9 cellular contexts compared by ENCODE assay signal in the genomic region with DNA sequence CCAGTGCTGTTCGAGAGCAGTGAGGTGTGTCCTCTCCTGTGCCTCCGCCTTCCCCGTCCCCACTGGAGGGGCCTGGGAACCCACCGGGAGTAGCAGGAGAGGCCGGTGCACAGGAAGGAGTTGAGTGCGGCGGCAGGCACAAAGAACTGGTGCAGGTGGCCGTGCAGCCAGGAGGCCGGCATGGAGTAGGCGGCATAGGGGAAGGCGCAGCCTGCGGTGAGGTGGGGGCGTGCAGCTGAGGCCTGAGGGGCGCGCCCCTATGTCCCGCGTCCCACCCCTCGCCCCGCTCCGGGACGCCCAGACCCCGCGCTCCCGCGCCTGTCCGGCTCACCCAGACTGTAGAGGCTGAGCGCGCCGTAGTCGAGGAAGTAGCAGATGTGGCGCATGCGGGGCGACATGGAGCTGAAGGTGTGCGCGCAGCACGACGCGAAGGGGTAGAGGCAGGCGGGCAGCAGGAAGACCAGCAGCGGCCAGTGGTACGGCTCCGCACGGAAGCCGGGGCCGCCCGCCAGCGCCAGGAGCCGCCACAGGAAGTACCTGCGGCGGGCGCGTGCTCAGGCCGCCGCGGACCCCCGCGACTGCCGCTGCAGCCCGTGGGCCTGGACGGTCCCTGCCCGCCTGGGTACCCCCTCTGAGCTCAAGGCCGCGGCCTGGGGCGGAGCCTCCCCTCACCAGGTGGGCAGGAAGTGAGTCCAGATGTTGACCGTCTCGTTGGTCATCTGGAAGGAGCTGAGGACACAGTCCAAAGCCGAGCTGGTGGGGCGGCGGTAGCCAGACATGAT. TPM values are rescaled to one million over a fixed set of nuclear protein-coding genes. Genes with fewer than 3 reads are reported as not detected.
DNase-seq lines count a peak whose midpoint lies in the region; ATAC-seq, FAIRE-seq and TF ChIP-seq lines count a peak whose summit lies in the region.
"Had no signal": no experiment of that assay in that cellular context is flagged by ENCODE, and none has a peak within 500 bp of the region (broad histone marks: within the 10 kb centered on the region; RNA-seq: fewer than 3 reads in every experiment).

No MANE protein-coding gene starts in this region.

- intact Hi-C loops in CD8-positive, alpha-beta T cell (cut with DNase I, micrococcal nuclease) = no loop called here
- intact Hi-C loops in mammary epithelial cell (cut with micrococcal nuclease) = no loop called here

- H3K36me3 ChIP-seq in CD8-positive, alpha-beta T cell (ENCODE audit: insufficient read depth, low read length) = peaks cover 4% of the 10 kb centered on the region
- H3K36me3 ChIP-seq in H7 (replicated peaks; ENCODE audit: control insufficient read depth, insufficient read depth, low read length) (peaks cover 3% of the 10 kb centered on the region), small intestine (ENCODE audit: control insufficient read depth in 2 of 2, insufficient read depth in 2 of 2, low read length in 2 of 2) (peaks cover 4 to 7% of the 10 kb centered on the region in 2 donors), mammary epithelial cell (ENCODE audit: insufficient read depth, low read length) (no peaks in the 10 kb centered on the region)

- H3K27me3 Mint-ChIP-seq in CD8-positive, alpha-beta T cell (ENCODE audit: low read depth) = no peaks in the 10 kb centered on the region
- no peaks in the 10 kb centered on the region for H3K27me3 Mint-ChIP-seq in activated CD4-positive, alpha-beta memory T cell treated with anti-CD3 and anti-CD28 coated beads, Interleukin-2, amount 10 ng/mL, durations not matched to agents 7 days and 5 days

- ATAC-seq in CD8-positive, alpha-beta T cell = peak; percentile 71
- ATAC-seq in GM19023 (IDR thresholded peaks at IDR 0.05; ENCODE audit: unreplicated experiment) = no peak

- no peak for TF ChIP-seq CTCF in CD8-positive, alpha-beta T cell (IDR thresholded peaks at IDR 0.05)
- TF ChIP-seq CTCF in fibroblast of villous mesenchyme (IDR thresholded peaks at IDR 0.05; ENCODE audit: insufficient read depth, low read depth, low read length) (no peak), mammary epithelial cell (conservative IDR thresholded peaks at IDR 0.05 in 1 of 2, IDR thresholded peaks at IDR 0.05 in 1 of 2; ENCODE audit: extremely low read depth in 1 of 2, insufficient read depth in 1 of 2, low read depth in 1 of 2, low read length in 2 of 2) (no peak)

- no peaks in the 10 kb centered on the region for H3K9me3 Mint-ChIP-seq in CD8-positive, alpha-beta T cell
- no peaks in the 10 kb centered on the region for H3K9me3 Mint-ChIP-seq in activated CD4-positive, alpha-beta memory T cell treated with anti-CD3 and anti-CD28 coated beads, Interleukin-2, amount 10 ng/mL, durations not matched to agents 7 days and 5 days

- CTCF ChIA-PET in CD8-positive, alpha-beta T cell (lab: Charles Lee) = interaction anchor here (0.9 to 1.7 kb wide), 6 partner anchors 15 to 149 kb away, joined by 3 to 11 read pairs (median 5); no protein-coding TSS in a partner anchor
- CTCF ChIA-PET in activated CD4-positive, alpha-beta memory T cell treated with anti-CD3 and anti-CD28 coated beads, Interleukin-2, amount 10 ng/mL, durations not matched to agents 7 days and 5 days (lab: Charles Lee) = interaction anchor here (1.0 to 1.2 kb wide), 3 partner anchors 11 to 104 kb away, joined by 3 to 6 read pairs (median 3); no protein-coding TSS in a partner anchor
- CTCF ChIA-PET in mammary epithelial cell (lab: Charles Lee; ENCODE audit: low non-redundant PET) = interaction anchor here (0.6 kb wide), 1 partner anchor 11 kb away, joined by 3 read pairs; no protein-coding TSS in a partner anchor

- H4K20me1 ChIP-seq in mammary epithelial cell (ENCODE audit: insufficient read depth, low read length) = no peaks in the 10 kb centered on the region

- H3K4me2 ChIP-seq in mammary epithelial cell (ENCODE audit: insufficient read depth, low read depth, low read length) = no peak overlapping the region

- H3K9ac ChIP-seq in mammary epithelial cell (ENCODE audit: insufficient read depth, low read length) = no peak overlapping the region

- peak overlapping the region; percentile 85 for H3K4me3 Mint-ChIP-seq in CD8-positive, alpha-beta T cell
- peak overlapping the region; percentile 73 for H3K4me3 Mint-ChIP-seq in activated CD4-positive, alpha-beta memory T cell treated with anti-CD3 and anti-CD28 coated beads, Interleukin-2, amount 10 ng/mL, durations not matched to agents 7 days and 5 days

- peak overlapping the region; percentile 20 for H3K27ac ChIP-seq in CD8-positive, alpha-beta T cell (ENCODE audit: low read depth, low read length)
- peak overlapping the region; percentile 23 to 24 for H3K27ac ChIP-seq in small intestine (ENCODE audit: low read depth in 1 of 2, low read length in 1 of 2)
- H3K27ac ChIP-seq in mammary epithelial cell (ENCODE audit: insufficient read depth, low read depth, low read length) = no peak overlapping the region

- no peaks in the 10 kb centered on the region for H3K27me3 ChIP-seq in CD8-positive, alpha-beta T cell (ENCODE audit: insufficient read depth, low read length)
- no peaks in the 10 kb centered on the region for H3K27me3 ChIP-seq in H7 (ENCODE audit: control insufficient read depth, insufficient read depth, low read length)
- peaks cover 0 to 6% of the 10 kb centered on the region in 2 donors for H3K27me3 ChIP-seq in small intestine (ENCODE audit: control insufficient read depth in 2 of 2, insufficient read depth in 2 of 2, low read length in 2 of 2)
- no peaks in the 10 kb centered on the region for H3K27me3 ChIP-seq in mammary epithelial cell (ENCODE audit: insufficient read depth, low read length)

- peak overlapping the region; percentile 25 for H3K27ac Mint-ChIP-seq in CD8-positive, alpha-beta T cell
- peak overlapping the region; percentile 40 for H3K27ac Mint-ChIP-seq in activated CD4-positive, alpha-beta memory T cell treated with anti-CD3 and anti-CD28 coated beads, Interleukin-2, amount 10 ng/mL, durations not matched to agents 7 days and 5 days

- no TSS peak for BruUV-seq in mammary epithelial cell (replicated peaks; lab: Mats Ljungman, UMichigan)

- H3K4me1 ChIP-seq in CD8-positive, alpha-beta T cell (ENCODE audit: insufficient read depth, low read length) = peaks cover 17% of the 10 kb centered on the region
- H3K4me1 ChIP-seq in small intestine (ENCODE audit: control insufficient read depth in 2 of 2, insufficient read depth in 1 of 2, low read depth in 1 of 2, low read length in 1 of 2) (no peaks in the 10 kb centered on the region), mammary epithelial cell (ENCODE audit: insufficient read depth, low read length) (peaks cover 33% of the 10 kb centered on the region)

- peaks cover 21% of the 10 kb centered on the region for H3K36me3 Mint-ChIP-seq in CD8-positive, alpha-beta T cell
- H3K36me3 Mint-ChIP-seq in activated CD4-positive, alpha-beta memory T cell treated with anti-CD3 and anti-CD28 coated beads, Interleukin-2, amount 10 ng/mL, durations not matched to agents 7 days and 5 days (ENCODE audit: low read depth) = peaks cover 7% of the 10 kb centered on the region

- dilution Hi-C loops in mammary epithelial cell (cut with HindIII; ENCODE audit: low sequenced_read_pairs) = no loop called here

- in situ Hi-C loops in mammary epithelial cell (cut with MboI; ENCODE audit: low sequenced_read_pairs in 2 of 2) = no loop called here

- peaks cover 18% of the 10 kb centered on the region for H3K4me1 Mint-ChIP-seq in CD8-positive, alpha-beta T cell (ENCODE audit: low read depth)
- peaks cover 27% of the 10 kb centered on the region for H3K4me1 Mint-ChIP-seq in activated CD4-positive, alpha-beta memory T cell treated with anti-CD3 and anti-CD28 coated beads, Interleukin-2, amount 10 ng/mL, durations not matched to agents 7 days and 5 days

- FAIRE-seq in small intestine (lab: Jason Lieb, UNC) = no peak
- FAIRE-seq: frontal cortex had no signal

- no peaks in the 10 kb centered on the region for H3K9me3 ChIP-seq in CD8-positive, alpha-beta T cell (ENCODE audit: low read length)
- H3K9me3 ChIP-seq in small intestine (ENCODE audit: control insufficient read depth, low read depth) = no peaks in the 10 kb centered on the region
- H3K9me3 ChIP-seq in mammary epithelial cell (replicated peaks; ENCODE audit: insufficient read depth, low read length) = no peaks in the 10 kb centered on the region

- no peaks in the 10 kb centered on the region for H3K79me2 ChIP-seq in mammary epithelial cell (ENCODE audit: insufficient read depth, low read length)

- H3K4me3 ChIP-seq in CD8-positive, alpha-beta T cell (ENCODE audit: low read depth, low read length) = peak overlapping the region; percentile 54
- H3K4me3 ChIP-seq in H7 (ENCODE audit: insufficient read depth, low read depth, low read length) = peak overlapping the region; percentile 1; the same call in 1 of the 2 replicates
- H3K4me3 ChIP-seq in fibroblast of villous mesenchyme (ENCODE audit: low read depth, low read length) = peak overlapping the region; percentile 44
- H3K4me3 ChIP-seq in small intestine (ENCODE audit: low read depth in 1 of 2, low read length in 2 of 2) = peak overlapping the region in 1 of 2 donors; percentile 39
- H3K4me3 ChIP-seq in mammary epithelial cell (replicated peaks in 1 of 3; ENCODE audit: insufficient read depth in 1 of 3, low read depth in 2 of 3, low read length in 3 of 3) = no peak overlapping the region

- WGBS in small intestine, 3 donors = 2 to 4% (median 2%) methylated on average over 59 to 69 of the region's 69 CpGs
- 41% methylated on average over 40 of the region's 69 CpGs for WGBS in mammary epithelial cell (ENCODE audit: low coverage, missing lambda C conversion rate)

- no peak overlapping the region for H2AFZ ChIP-seq in mammary epithelial cell (ENCODE audit: low read depth, low read length)

- POLR2A ChIA-PET in CD8-positive, alpha-beta T cell (lab: Charles Lee) = interaction anchor here (0.6 to 2.2 kb wide), 4 partner anchors 12 to 36 kb away, joined by 3 to 7 read pairs (median 5); partner anchors contain the start of genes PMF1 and SMG5
- POLR2A ChIA-PET in activated CD4-positive, alpha-beta memory T cell treated with anti-CD3 and anti-CD28 coated beads, Interleukin-2, amount 10 ng/mL, durations not matched to agents 7 days and 5 days (lab: Charles Lee) = interaction anchor here (0.6 to 2.7 kb wide), 16 partner anchors 10 to 386 kb away, joined by 3 to 13 read pairs (median 3); partner anchors contain the start of genes MEF2D, SMG5 and SYT11

- peak in 6 of 7 experiments; percentile 14 to 65 (median 36) for DNase-seq in CD8-positive, alpha-beta T cell
- DNase-seq in H7 (peak; percentile 74), fibroblast of villous mesenchyme (ENCODE audit: low read depth) (peak; percentile 23), small intestine (peak; percentile 38), mammary epithelial cell (no peak), GF-D8 (lab: John Stamatoyannopoulos, UW) (no peak)
- peak; percentile 57 for DNase-seq in activated CD4-positive, alpha-beta memory T cell treated with anti-CD3 and anti-CD28 coated beads, Interleukin-2, amount 10 ng/mL, durations not matched to agents 7 days and 5 days

RNA-seq across cellular contexts. Expression of gene PAQR6, which starts 2.2 kb away (rescaled TPM):
- total RNA-seq in CD8-positive, alpha-beta T cell = 1 to 10 TPM; 2.1 to 2.8 TPM
- 6.1 and 11.5 TPM in 2 replicates for total RNA-seq in H7 (2014; rRNA removed; shearing (Covaris generic))
- 1 to 10 TPM; 5.6 to 6.3 TPM for total RNA-seq in activated CD4-positive, alpha-beta memory T cell treated with anti-CD3 and anti-CD28 coated beads, Interleukin-2, amount 10 ng/mL, durations not matched to agents 7 days and 5 days
- total RNA-seq in fibroblast of villous mesenchyme = 0.43 and 0.64 TPM in 2 replicates
- 1 to 10 TPM; 3.0 to 8.7 (median 4.6) TPM for polyA plus RNA-seq in small intestine
- 1 to 10 TPM; 2.8 to 7.6 TPM for total RNA-seq in mammary epithelial cell
- 1.6 TPM for polyA plus RNA-seq in mammary epithelial cell
- polyA minus RNA-seq in mammary epithelial cell = 1.2 TPM

RNA-seq across cellular contexts. Expression of gene BGLAP, which starts 3.7 kb away (rescaled TPM):
- 1 to 10 TPM; 2.0 to 2.4 TPM for total RNA-seq in CD8-positive, alpha-beta T cell
- total RNA-seq in H7 (2014; rRNA removed; shearing (Covaris generic)) = 1.4 and 2.7 TPM in 2 replicates
- 1 to 10 TPM; 1.5 to 2.7 TPM for total RNA-seq in activated CD4-positive, alpha-beta memory T cell treated with anti-CD3 and anti-CD28 coated beads, Interleukin-2, amount 10 ng/mL, durations not matched to agents 7 days and 5 days
- total RNA-seq in fibroblast of villous mesenchyme = not detected in 2 replicates
- polyA plus RNA-seq in small intestine = under 1 TPM in 1 of 3 donors, not detected in 2; 0.48 TPM
- not detected for total RNA-seq in mammary epithelial cell
- polyA plus RNA-seq in mammary epithelial cell = 0.29 TPM
- not detected for polyA minus RNA-seq in mammary epithelial cell
- total RNA-seq: frontal cortex had no signal

RNA-seq across cellular contexts. Expression of gene PMF1, which starts 32.8 kb away (rescaled TPM):
- 10 to 100 TPM; 72.1 to 74.4 TPM for total RNA-seq in CD8-positive, alpha-beta T cell
- total RNA-seq in H7 (2014; rRNA removed; shearing (Covaris generic)) = 286 and 290 TPM in 2 replicates
- 10 to 100 TPM; 65.5 to 67.7 TPM for total RNA-seq in activated CD4-positive, alpha-beta memory T cell treated with anti-CD3 and anti-CD28 coated beads, Interleukin-2, amount 10 ng/mL, durations not matched to agents 7 days and 5 days
- total RNA-seq in fibroblast of villous mesenchyme (30.2 and 50.9 TPM in 2 replicates), mammary epithelial cell (10 to 100 TPM; 23.8 to 33.2 TPM)
- polyA plus RNA-seq in small intestine (10 to 100 TPM; 53.5 to 65.9 (median 60.0) TPM), mammary epithelial cell (53.0 TPM)
- polyA minus RNA-seq in mammary epithelial cell = 15.9 TPM

RNA-seq across cellular contexts. Expression of gene SMG5, which starts 37.0 kb away (rescaled TPM):
- 10 to 100 TPM; 68.9 to 70.2 TPM for total RNA-seq in CD8-positive, alpha-beta T cell
- 216 and 232 TPM in 2 replicates for total RNA-seq in H7 (2014; rRNA removed; shearing (Covaris generic))
- 10 to 100 TPM; 58.5 to 60.4 TPM for total RNA-seq in activated CD4-positive, alpha-beta memory T cell treated with anti-CD3 and anti-CD28 coated beads, Interleukin-2, amount 10 ng/mL, durations not matched to agents 7 days and 5 days
- total RNA-seq in fibroblast of villous mesenchyme = 52.2 and 63.5 TPM in 2 replicates
- polyA plus RNA-seq in small intestine = 10 to 100 TPM; 30.0 to 57.0 (median 33.0) TPM
- total RNA-seq in mammary epithelial cell = 10 to 100 TPM; 74.5 to 76.7 TPM
- polyA plus RNA-seq in mammary epithelial cell = 25.5 TPM
- 46.2 TPM for polyA minus RNA-seq in mammary epithelial cell

RNA-seq across cellular contexts. Expression of gene TMEM79, which starts 38.5 kb away (rescaled TPM):
- 1 to 10 TPM; 1.1 to 1.5 TPM for total RNA-seq in CD8-positive, alpha-beta T cell
- total RNA-seq in H7 (2014; rRNA removed; shearing (Covaris generic)) = 2.3 and 3.1 TPM in 2 replicates
- 1 to 10 TPM; 8.9 to 9.1 TPM for total RNA-seq in activated CD4-positive, alpha-beta memory T cell treated with anti-CD3 and anti-CD28 coated beads, Interleukin-2, amount 10 ng/mL, durations not matched to agents 7 days and 5 days
- total RNA-seq in fibroblast of villous mesenchyme (0.86 and 1.3 TPM in 2 replicates), mammary epithelial cell (10 to 100 TPM in 1 of 2 donors, 1 to 10 TPM in 1; 5.0 to 18.4 TPM)
- polyA plus RNA-seq in small intestine (1 to 10 TPM; 2.2 to 4.7 (median 4.6) TPM), mammary epithelial cell (26.2 TPM)
- 31.2 TPM for polyA minus RNA-seq in mammary epithelial cell

Comparison
In these comparisons a context has a peak if more than half of its experiments do, and no peak if none do; other contexts are left out.
1. DNase-seq: peak in CD8-positive, alpha-beta T cell (6 of 7), H7 (single experiment), activated CD4-positive, alpha-beta memory T cell treated with anti-CD3 and anti-CD28 coated beads, Interleukin-2, amount 10 ng/mL, durations not matched to agents 7 days and 5 days (single experiment), fibroblast of villous mesenchyme (single experiment) and small intestine (single experiment); none in mammary epithelial cell (single experiment) and GF-D8 (single experiment).
2. H3K4me3 ChIP-seq: peak in CD8-positive, alpha-beta T cell (single experiment), H7 (single experiment) and fibroblast of villous mesenchyme (single experiment); none in mammary epithelial cell (0 of 3).